In the genomic region with DNA sequence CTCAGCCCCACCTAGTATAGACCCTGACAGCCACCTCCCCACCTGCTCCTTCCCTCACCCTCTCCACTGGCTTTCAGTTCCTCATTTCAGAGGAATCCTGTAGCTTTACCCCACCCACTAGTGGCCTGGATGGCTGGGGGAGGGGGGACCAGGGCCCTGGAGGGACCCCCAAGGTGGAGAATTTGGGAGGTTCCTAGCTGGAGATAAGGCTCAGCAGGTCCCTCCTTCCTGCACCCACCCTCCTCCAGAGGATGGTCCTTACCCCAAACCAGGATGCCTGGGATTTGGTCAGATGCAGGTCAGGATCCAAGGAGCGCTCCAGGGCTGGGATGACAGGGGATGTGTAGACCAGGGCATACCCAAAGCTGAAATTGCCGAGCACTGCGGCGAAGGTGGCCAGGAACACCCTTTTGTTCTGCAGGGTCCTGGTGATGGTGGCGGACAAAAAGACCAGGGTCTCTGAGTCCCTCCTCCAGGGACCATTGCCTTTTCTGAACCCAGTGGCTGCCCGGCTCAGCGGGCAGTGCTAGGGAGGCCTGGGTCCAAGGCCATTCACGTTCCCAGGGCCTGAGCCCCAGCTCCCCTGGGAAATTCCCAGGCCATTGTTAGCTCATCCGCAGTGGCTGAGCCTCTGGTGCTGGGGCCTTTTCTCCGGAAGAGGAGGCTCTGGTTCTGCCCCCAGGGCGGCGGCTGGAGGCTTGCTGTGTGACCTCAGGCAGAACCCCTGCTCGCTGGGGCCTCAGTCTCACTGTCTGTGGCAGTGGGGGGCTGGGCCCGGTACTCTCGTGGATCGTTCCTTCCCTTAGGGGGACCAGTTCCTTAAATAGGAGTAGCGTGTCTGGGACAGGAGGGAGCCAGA, we compare ENCODE assay signal across 1 cellular context.
TF ChIP-seq lines count a peak whose summit lies in the region.

No MANE protein-coding gene starts in this region.

TF ChIP-seq in HepG2, 621 proteins besides CTCF, POLR2A, EP300 and RAD21 (continues in another document):
- peak; percentile 82 for TF ChIP-seq PHF21A (CRISPR knock-in tag; IDR thresholded peaks at IDR 0.05)
- 0 out of 2 replicates have a peak, but pooled peaks have one; percentile 4 for TF ChIP-seq SATB2 (CRISPR knock-in tag; IDR thresholded peaks at IDR 0.05)
- TF ChIP-seq, protein P1, sequence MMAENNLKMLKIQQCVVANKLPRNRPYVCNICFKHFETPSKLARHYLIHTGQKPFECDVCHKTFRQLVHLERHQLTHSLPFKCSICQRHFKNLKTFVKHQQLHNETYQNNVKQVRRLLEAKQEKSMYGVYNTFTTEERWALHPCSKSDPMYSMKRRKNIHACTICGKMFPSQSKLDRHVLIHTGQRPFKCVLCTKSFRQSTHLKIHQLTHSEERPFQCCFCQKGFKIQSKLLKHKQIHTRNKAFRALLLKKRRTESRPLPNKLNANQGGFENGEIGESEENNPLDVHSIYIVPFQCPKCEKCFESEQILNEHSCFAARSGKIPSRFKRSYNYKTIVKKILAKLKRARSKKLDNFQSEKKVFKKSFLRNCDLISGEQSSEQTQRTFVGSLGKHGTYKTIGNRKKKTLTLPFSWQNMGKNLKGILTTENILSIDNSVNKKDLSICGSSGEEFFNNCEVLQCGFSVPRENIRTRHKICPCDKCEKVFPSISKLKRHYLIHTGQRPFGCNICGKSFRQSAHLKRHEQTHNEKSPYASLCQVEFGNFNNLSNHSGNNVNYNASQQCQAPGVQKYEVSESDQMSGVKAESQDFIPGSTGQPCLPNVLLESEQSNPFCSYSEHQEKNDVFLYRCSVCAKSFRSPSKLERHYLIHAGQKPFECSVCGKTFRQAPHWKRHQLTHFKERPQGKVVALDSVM (CRISPR knock-in tag; IDR thresholded peaks at IDR 0.05), result peak; percentile 59; the same call in 1 of the 2 replicates
- TF ChIP-seq, protein P2, sequence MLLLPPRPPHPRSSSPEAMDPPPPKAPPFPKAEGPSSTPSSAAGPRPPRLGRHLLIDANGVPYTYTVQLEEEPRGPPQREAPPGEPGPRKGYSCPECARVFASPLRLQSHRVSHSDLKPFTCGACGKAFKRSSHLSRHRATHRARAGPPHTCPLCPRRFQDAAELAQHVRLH (CRISPR knock-in tag; IDR thresholded peaks at IDR 0.05; ENCODE audit: borderline replicate concordance, low read depth), result 0 out of 2 replicates have a peak, but pooled peaks have one; percentile 37
- no peak for TF ChIP-seq PAWR (CRISPR knock-in tag; IDR thresholded peaks at IDR 0.05; ENCODE audit: borderline replicate concordance)
- TF ChIP-seq MTA1 (CRISPR knock-in tag; IDR thresholded peaks at IDR 0.05; ENCODE audit: borderline replicate concordance), result peak; percentile 59; the same call in 1 of the 2 replicates
- TF ChIP-seq ZNF558 (CRISPR knock-in tag; IDR thresholded peaks at IDR 0.05; ENCODE audit: borderline replicate concordance), result 0 out of 2 replicates have a peak, but pooled peaks have one; percentile 11
- no peak for TF ChIP-seq POLR2AphosphoS2 (IDR thresholded peaks at IDR 0.05; ENCODE audit: low read depth, low read length)
- 0 out of 2 replicates have a peak, but pooled peaks have one; percentile 10 for TF ChIP-seq BCL6 (CRISPR knock-in tag; IDR thresholded peaks at IDR 0.05)
- TF ChIP-seq STAG1 (CRISPR knock-in tag; IDR thresholded peaks at IDR 0.05), result 0 out of 2 replicates have a peak, but pooled peaks have one; percentile 2
- TF ChIP-seq, protein P3, sequence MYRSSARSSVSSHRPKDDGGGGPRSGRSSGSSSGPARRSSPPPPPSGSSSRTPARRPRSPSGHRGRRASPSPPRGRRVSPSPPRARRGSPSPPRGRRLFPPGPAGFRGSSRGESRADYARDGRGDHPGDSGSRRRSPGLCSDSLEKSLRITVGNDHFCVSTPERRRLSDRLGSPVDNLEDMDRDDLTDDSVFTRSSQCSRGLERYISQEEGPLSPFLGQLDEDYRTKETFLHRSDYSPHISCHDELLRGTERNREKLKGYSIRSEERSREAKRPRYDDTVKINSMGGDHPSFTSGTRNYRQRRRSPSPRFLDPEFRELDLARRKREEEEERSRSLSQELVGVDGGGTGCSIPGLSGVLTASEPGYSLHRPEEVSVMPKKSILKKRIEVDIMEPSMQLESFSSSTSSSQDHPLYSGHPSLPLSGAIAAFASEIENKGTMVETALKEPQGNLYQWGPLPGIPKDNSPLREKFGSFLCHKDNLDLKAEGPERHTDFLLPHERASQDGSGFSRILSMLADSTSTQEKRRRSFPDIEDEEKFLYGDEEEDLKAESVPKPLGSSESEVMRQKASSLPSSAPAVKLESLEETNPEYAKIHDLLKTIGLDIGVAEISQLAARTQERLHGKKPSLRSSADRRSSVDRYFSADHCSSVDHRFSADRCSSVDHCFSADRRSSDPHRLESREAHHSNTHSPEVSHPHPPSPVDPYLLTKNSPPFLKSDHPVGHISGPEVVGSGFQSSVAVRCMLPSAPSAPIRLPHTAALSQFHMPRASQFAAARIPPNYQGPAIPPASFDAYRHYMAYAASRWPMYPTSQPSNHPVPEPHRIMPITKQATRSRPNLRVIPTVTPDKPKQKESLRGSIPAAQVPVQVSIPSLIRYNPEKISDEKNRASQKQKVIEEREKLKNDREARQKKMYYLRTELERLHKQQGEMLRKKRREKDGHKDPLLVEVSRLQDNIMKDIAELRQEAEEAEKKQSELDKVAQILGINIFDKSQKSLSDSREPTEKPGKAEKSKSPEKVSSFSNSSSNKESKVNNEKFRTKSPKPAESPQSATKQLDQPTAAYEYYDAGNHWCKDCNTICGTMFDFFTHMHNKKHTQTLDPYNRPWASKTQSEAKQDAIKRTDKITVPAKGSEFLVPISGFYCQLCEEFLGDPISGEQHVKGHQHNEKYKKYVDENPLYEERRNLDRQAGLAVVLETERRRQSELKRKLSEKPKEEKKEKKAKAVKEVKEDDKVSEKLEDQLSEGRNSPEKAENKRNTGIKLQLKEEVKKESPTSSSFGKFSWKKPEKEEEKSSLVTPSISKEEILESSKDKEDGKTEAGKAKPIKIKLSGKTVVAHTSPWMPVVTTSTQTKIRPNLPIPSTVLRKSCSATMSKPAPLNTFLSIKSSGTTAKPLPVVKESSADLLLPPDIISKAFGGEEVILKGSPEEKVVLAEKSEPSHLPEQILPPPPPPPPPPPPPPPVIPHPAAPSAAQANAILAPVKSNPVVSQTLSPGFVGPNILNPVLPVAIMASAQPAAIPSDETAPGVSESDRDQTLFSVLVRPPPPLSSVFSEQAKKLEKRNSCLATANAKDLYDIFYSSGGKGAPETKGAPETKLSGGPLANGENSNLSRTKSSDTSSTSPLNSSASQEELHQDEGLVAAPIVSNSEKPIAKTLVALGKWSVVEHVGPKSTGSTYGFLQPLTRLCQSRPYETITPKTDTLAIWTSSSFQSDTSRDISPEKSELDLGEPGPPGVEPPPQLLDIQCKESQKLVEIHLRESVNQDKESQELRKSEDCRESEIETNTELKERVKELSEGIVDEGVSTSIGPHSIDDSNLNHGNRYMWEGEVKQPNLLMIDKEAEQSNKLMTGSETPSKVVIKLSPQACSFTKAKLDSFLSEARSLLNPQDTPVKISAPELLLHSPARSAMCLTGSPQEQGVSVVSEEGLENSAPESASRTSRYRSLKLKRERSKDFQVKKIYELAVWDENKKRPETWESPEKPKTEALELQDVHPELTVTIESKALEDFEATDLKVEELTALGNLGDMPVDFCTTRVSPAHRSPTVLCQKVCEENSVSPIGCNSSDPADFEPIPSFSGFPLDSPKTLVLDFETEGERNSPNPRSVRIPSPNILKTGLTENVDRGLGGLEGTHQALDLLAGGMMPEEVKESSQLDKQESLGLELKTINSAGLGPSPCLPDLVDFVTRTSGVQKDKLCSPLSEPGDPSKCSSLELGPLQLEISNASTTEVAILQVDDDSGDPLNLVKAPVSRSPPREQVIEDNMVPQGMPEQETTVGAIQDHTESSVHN (CRISPR knock-in tag; IDR thresholded peaks at IDR 0.05), result peak; percentile 33; the same call in 1 of the 2 replicates
- TF ChIP-seq ZIK1 (CRISPR knock-in tag; IDR thresholded peaks at IDR 0.05; ENCODE audit: borderline replicate concordance, low read depth), result no peak
- TF ChIP-seq MED1 (CRISPR knock-in tag; IDR thresholded peaks at IDR 0.05), result peak; percentile 39; the same call in 1 of the 2 replicates
- no peak for TF ChIP-seq MATR3 (CRISPR knock-in tag; IDR thresholded peaks at IDR 0.05)
- peak; percentile 94 for TF ChIP-seq ZNF629 (CRISPR knock-in tag; conservative IDR thresholded peaks at IDR 0.05)
- TF ChIP-seq, protein P4, sequence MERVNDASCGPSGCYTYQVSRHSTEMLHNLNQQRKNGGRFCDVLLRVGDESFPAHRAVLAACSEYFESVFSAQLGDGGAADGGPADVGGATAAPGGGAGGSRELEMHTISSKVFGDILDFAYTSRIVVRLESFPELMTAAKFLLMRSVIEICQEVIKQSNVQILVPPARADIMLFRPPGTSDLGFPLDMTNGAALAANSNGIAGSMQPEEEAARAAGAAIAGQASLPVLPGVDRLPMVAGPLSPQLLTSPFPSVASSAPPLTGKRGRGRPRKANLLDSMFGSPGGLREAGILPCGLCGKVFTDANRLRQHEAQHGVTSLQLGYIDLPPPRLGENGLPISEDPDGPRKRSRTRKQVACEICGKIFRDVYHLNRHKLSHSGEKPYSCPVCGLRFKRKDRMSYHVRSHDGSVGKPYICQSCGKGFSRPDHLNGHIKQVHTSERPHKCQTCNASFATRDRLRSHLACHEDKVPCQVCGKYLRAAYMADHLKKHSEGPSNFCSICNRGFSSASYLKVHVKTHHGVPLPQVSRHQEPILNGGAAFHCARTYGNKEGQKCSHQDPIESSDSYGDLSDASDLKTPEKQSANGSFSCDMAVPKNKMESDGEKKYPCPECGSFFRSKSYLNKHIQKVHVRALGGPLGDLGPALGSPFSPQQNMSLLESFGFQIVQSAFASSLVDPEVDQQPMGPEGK (CRISPR knock-in tag; IDR thresholded peaks at IDR 0.05), result peak; percentile 53
- TF ChIP-seq ZNF335 (CRISPR knock-in tag; IDR thresholded peaks at IDR 0.05), result 0 out of 2 replicates have a peak, but pooled peaks have one; percentile 18
- peak; percentile 61 for TF ChIP-seq ZNF143 (CRISPR knock-in tag; IDR thresholded peaks at IDR 0.05)
- peak; percentile 61; the same call in 1 of the 2 replicates for TF ChIP-seq ZMYM3 (CRISPR knock-in tag; IDR thresholded peaks at IDR 0.05)
- TF ChIP-seq, protein P5, sequence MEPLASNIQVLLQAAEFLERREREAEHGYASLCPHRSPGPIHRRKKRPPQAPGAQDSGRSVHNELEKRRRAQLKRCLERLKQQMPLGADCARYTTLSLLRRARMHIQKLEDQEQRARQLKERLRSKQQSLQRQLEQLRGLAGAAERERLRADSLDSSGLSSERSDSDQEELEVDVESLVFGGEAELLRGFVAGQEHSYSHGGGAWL (CRISPR knock-in tag; IDR thresholded peaks at IDR 0.05), result 0 out of 2 replicates have a peak, but pooled peaks have one; percentile 20
- TF ChIP-seq, protein P6, sequence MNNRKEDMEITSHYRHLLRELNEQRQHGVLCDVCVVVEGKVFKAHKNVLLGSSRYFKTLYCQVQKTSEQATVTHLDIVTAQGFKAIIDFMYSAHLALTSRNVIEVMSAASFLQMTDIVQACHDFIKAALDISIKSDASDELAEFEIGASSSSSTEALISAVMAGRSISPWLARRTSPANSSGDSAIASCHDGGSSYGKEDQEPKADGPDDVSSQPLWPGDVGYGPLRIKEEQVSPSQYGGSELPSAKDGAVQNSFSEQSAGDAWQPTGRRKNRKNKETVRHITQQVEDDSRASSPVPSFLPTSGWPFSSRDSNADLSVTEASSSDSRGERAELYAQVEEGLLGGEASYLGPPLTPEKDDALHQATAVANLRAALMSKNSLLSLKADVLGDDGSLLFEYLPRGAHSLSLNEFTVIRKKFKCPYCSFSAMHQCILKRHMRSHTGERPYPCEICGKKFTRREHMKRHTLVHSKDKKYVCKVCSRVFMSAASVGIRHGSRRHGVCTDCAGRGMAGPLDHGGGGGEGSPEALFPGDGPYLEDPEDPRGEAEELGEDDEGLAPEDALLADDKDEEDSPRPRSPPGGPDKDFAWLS (CRISPR knock-in tag; IDR thresholded peaks at IDR 0.05; ENCODE audit: borderline replicate concordance), result peak; percentile 51; the same call in 1 of the 2 replicates
- 0 out of 2 replicates have a peak, but pooled peaks have one; percentile 10 for TF ChIP-seq YEATS2 (CRISPR knock-in tag; IDR thresholded peaks at IDR 0.05; ENCODE audit: borderline replicate concordance)
- TF ChIP-seq, protein P7, sequence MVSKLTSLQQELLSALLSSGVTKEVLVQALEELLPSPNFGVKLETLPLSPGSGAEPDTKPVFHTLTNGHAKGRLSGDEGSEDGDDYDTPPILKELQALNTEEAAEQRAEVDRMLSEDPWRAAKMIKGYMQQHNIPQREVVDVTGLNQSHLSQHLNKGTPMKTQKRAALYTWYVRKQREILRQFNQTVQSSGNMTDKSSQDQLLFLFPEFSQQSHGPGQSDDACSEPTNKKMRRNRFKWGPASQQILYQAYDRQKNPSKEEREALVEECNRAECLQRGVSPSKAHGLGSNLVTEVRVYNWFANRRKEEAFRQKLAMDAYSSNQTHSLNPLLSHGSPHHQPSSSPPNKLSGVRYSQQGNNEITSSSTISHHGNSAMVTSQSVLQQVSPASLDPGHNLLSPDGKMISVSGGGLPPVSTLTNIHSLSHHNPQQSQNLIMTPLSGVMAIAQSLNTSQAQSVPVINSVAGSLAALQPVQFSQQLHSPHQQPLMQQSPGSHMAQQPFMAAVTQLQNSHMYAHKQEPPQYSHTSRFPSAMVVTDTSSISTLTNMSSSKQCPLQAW (CRISPR knock-in tag; IDR thresholded peaks at IDR 0.05), result peak; percentile 17; the same call in 1 of the 2 replicates
- 0 out of 2 replicates have a peak, but pooled peaks have one; percentile 40 for TF ChIP-seq CCDC6 (CRISPR knock-in tag; IDR thresholded peaks at IDR 0.05)
- TF ChIP-seq, protein P8, sequence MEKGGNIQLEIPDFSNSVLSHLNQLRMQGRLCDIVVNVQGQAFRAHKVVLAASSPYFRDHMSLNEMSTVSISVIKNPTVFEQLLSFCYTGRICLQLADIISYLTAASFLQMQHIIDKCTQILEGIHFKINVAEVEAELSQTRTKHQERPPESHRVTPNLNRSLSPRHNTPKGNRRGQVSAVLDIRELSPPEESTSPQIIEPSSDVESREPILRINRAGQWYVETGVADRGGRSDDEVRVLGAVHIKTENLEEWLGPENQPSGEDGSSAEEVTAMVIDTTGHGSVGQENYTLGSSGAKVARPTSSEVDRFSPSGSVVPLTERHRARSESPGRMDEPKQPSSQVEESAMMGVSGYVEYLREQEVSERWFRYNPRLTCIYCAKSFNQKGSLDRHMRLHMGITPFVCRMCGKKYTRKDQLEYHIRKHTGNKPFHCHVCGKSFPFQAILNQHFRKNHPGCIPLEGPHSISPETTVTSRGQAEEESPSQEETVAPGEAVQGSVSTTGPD (CRISPR knock-in tag; IDR thresholded peaks at IDR 0.05), result 0 out of 2 replicates have a peak, but pooled peaks have one; percentile 47
- TF ChIP-seq NFKBIZ (CRISPR knock-in tag; IDR thresholded peaks at IDR 0.05), result 0 out of 2 replicates have a peak, but pooled peaks have one; percentile 9
- TF ChIP-seq, protein P9, sequence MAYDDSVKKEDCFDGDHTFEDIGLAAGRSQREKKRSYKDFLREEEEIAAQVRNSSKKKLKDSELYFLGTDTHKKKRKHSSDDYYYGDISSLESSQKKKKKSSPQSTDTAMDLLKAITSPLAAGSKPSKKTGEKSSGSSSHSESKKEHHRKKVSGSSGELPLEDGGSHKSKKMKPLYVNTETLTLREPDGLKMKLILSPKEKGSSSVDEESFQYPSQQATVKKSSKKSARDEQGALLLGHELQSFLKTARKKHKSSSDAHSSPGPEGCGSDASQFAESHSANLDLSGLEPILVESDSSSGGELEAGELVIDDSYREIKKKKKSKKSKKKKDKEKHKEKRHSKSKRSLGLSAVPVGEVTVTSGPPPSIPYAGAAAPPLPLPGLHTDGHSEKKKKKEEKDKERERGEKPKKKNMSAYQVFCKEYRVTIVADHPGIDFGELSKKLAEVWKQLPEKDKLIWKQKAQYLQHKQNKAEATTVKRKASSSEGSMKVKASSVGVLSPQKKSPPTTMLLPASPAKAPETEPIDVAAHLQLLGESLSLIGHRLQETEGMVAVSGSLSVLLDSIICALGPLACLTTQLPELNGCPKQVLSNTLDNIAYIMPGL (CRISPR knock-in tag; IDR thresholded peaks at IDR 0.05; ENCODE audit: borderline replicate concordance in 1 of 2, low read depth in 1 of 2), result 0 out of 4 replicates have a peak, but pooled peaks of 1 of the 2 experiments have one; percentile 5
- no peak for TF ChIP-seq ZNF337 (CRISPR knock-in tag; IDR thresholded peaks at IDR 0.05; ENCODE audit: borderline replicate concordance, low read depth)
- peak; percentile 40; the same call in 1 of the 2 replicates for TF ChIP-seq HMG20A (CRISPR knock-in tag; IDR thresholded peaks at IDR 0.05; ENCODE audit: borderline replicate concordance)
